In the genomic region with DNA sequence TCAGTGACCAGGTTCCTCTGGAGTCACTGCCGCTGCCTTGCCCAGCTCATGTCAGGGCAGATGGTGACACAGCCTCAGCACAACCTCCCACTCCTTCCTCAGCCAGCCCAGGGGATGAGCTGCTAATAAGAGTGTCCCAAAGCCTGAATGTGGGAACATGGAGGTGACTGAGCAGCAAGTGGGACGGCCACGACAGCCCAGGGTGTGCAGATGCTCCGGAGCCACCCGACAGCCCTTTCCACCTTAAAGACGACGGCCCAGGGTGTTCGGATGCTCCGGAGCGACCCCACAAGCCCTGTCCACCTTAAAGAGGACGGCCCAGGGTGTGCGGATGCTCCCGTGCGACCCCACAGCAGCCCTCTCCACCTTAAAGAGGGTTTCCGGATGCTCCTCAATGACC, we compare ENCODE assay signal across 16 cellular contexts.
DNase-seq lines count a peak whose midpoint lies in the region; TF ChIP-seq lines count a peak whose summit lies in the region.
"Had no signal": no experiment of that assay in that cellular context is flagged by ENCODE, and none has a peak within 500 bp of the region (broad histone marks: within the 10 kb centered on the region; RNA-seq: fewer than 3 reads in every experiment).

No MANE protein-coding gene starts in this region.

- H3K4me3 ChIP-seq in ascending aorta: no peak overlapping the region
- H3K4me3 ChIP-seq in mesendoderm (ENCODE audit: low read length): no peak overlapping the region
- no peak overlapping the region for H3K4me3 ChIP-seq in sigmoid colon
- no peak overlapping the region for H3K4me3 ChIP-seq in neural progenitor cell
- H3K4me3 ChIP-seq: Peyer's patch had no signal

- TF ChIP-seq CTCF in ascending aorta (IDR thresholded peaks at IDR 0.05): no peak
- no peak for TF ChIP-seq CTCF in sigmoid colon (IDR thresholded peaks at IDR 0.05)
- TF ChIP-seq CTCF in neural progenitor cell (IDR thresholded peaks at IDR 0.05): no peak

- H3K36me3 Mint-ChIP-seq in neural progenitor cell: peaks cover 11% of the 10 kb centered on the region

- no peak overlapping the region for H4K8ac ChIP-seq in mesendoderm (ENCODE audit: low read depth, low read length)

- no peaks in the 10 kb centered on the region for H3K27me3 ChIP-seq in ascending aorta
- H3K27me3 ChIP-seq in mesendoderm (ENCODE audit: insufficient read depth, low read length, poor library complexity): no peaks in the 10 kb centered on the region
- H3K27me3 ChIP-seq in sigmoid colon: no peaks in the 10 kb centered on the region
- H3K27me3 ChIP-seq in neural progenitor cell: no peaks in the 10 kb centered on the region
- H3K27me3 ChIP-seq: Peyer's patch had no signal

- H3K4me2 ChIP-seq in mesendoderm (ENCODE audit: low read length): no peak overlapping the region
- no peak overlapping the region for H3K4me2 ChIP-seq in neural progenitor cell

- H3K36me3 ChIP-seq in ascending aorta (no peaks in the 10 kb centered on the region), mesendoderm (ENCODE audit: control insufficient read depth, insufficient read depth, low read length) (no peaks in the 10 kb centered on the region), sigmoid colon (no peaks in the 10 kb centered on the region), neural progenitor cell (no peaks in the 10 kb centered on the region)
- H3K36me3 ChIP-seq: Peyer's patch had no signal

- H2BK120ac ChIP-seq in mesendoderm (ENCODE audit: low read depth, low read length): no peak overlapping the region

- H3K79me2 ChIP-seq in mesendoderm (ENCODE audit: control insufficient read depth, insufficient read depth, low read length) (peaks cover 3% of the 10 kb centered on the region), neural progenitor cell (ENCODE audit: low read depth) (peaks cover 79% of the 10 kb centered on the region)

- no peak overlapping the region for H2BK5ac ChIP-seq in mesendoderm (ENCODE audit: low read length)

- H3K4ac ChIP-seq in mesendoderm (ENCODE audit: low read depth, low read length): no peak overlapping the region

- H3K4me3 Mint-ChIP-seq in neural progenitor cell: no peak overlapping the region

- no peak overlapping the region for H3K18ac ChIP-seq in mesendoderm (ENCODE audit: low read length)

- peaks cover 43% of the 10 kb centered on the region for H3K4me1 Mint-ChIP-seq in neural progenitor cell

- H3K56ac ChIP-seq in mesendoderm (ENCODE audit: low read length): no peak overlapping the region

- peak overlapping the region; percentile 31 for H3K23ac ChIP-seq in mesendoderm (ENCODE audit: low read length)

- H2AFZ ChIP-seq in neural progenitor cell (replicated peaks): no peak overlapping the region

- no peak overlapping the region for H2BK15ac ChIP-seq in mesendoderm (replicated peaks; ENCODE audit: low read depth)

- no CpG with 5 or more reads among the region's 15 CpGs for WGBS in mesendoderm (ENCODE audit: extremely low coverage, insufficient coverage, low lambda C conversion rate)
- 90 to 94% methylated on average over 15 of the region's 15 CpGs for WGBS in sigmoid colon, 2 donors

- H4K20me1 ChIP-seq in neural progenitor cell (ENCODE audit: low read depth): peaks cover 85% of the 10 kb centered on the region

- DNase-seq in AG20443 (ENCODE audit: low spot score): peak; percentile 29
- DNase-seq in ascending aorta (ENCODE audit: low spot score in 2 of 2): no peak
- no peak for DNase-seq in mesendoderm
- no peak for DNase-seq in sigmoid colon
- DNase-seq in activated effector memory CD4-positive, alpha-beta T cell treated with anti-CD3 and anti-CD28 coated beads, Interleukin-2, amount 50 U/mL, for 16 hours: no peak
- DNase-seq in NCI-H524 treated with DMSO at 0.1 percent for 48 hours (lab: John Stamatoyannopoulos, UW): no peak
- DNase-seq in neural progenitor cell (ENCODE audit: low spot score): no peak
- DNase-seq in SIG-M5 treated with dmso at 0.1 percent for 504 hours (lab: John Stamatoyannopoulos, UW; ENCODE audit: unreplicated experiment): no peak
- DNase-seq: Calu3, KBM-7, NCI-H1092, NCI-H187, NCI-H446 treated with DMSO at 0.1 percent for 48 hours, NCI-H82, Right ventricle myocardium superior had no signal

- H3F3A ChIP-seq in neural progenitor cell (ENCODE audit: low read depth): no peaks in the 10 kb centered on the region

- H2AK5ac ChIP-seq in mesendoderm (ENCODE audit: low read length): no peak overlapping the region

- H4K5ac ChIP-seq in mesendoderm (ENCODE audit: low read length): no peak overlapping the region

- H3K27ac ChIP-seq in ascending aorta (peak overlapping the region; percentile 92 to 95), mesendoderm (ENCODE audit: low read depth, low read length) (no peak overlapping the region), sigmoid colon (peak overlapping the region; percentile 4 to 79 (median 72)), neural progenitor cell (no peak overlapping the region)
- H3K27ac ChIP-seq: Peyer's patch had no signal

- H3K9me3 Mint-ChIP-seq in neural progenitor cell: no peaks in the 10 kb centered on the region

- no peaks in the 10 kb centered on the region for H3K27me3 Mint-ChIP-seq in neural progenitor cell (ENCODE audit: insufficient read depth, low read depth)

- intact Hi-C loops in ascending aorta (cut with DNase I): no loop called here
- intact Hi-C loops in sigmoid colon (cut with DNase I): no loop called here

- H3K4me1 ChIP-seq in ascending aorta (peaks cover 6 to 52% of the 10 kb centered on the region in 2 donors), mesendoderm (ENCODE audit: control insufficient read depth, low read depth, low read length) (peaks cover 13% of the 10 kb centered on the region), sigmoid colon (peaks cover 0 to 80% (median 79%) of the 10 kb centered on the region in 4 donors), neural progenitor cell (peaks cover 34% of the 10 kb centered on the region)
- H3K4me1 ChIP-seq: Peyer's patch had no signal

- H3K79me1 ChIP-seq in mesendoderm (ENCODE audit: low read length): peaks cover 8% of the 10 kb centered on the region

- no peak for TF ChIP-seq POLR2A in sigmoid colon (IDR thresholded peaks at IDR 0.05)

- H3K9me3 ChIP-seq in ascending aorta (no peaks in the 10 kb centered on the region), sigmoid colon (no peaks in the 10 kb centered on the region), neural progenitor cell (ENCODE audit: low read depth) (no peaks in the 10 kb centered on the region)
- H3K9me3 ChIP-seq: Peyer's patch had no signal

- no peak overlapping the region for H3K27ac Mint-ChIP-seq in neural progenitor cell

- TF ChIP-seq EP300 in sigmoid colon (IDR thresholded peaks at IDR 0.05): no peak

- H3K9ac ChIP-seq in mesendoderm (ENCODE audit: low read length) (no peak overlapping the region), neural progenitor cell (no peak overlapping the region)

Comparison
In these comparisons a context has a peak if more than half of its experiments do, and no peak if none do; other contexts are left out.
1. H3K27ac ChIP-seq: peak in ascending aorta (2 of 2) and sigmoid colon (4 of 4); none in mesendoderm (single experiment) and neural progenitor cell (single experiment).